ENCODE assay signal across 1 cellular context in the genomic region with DNA sequence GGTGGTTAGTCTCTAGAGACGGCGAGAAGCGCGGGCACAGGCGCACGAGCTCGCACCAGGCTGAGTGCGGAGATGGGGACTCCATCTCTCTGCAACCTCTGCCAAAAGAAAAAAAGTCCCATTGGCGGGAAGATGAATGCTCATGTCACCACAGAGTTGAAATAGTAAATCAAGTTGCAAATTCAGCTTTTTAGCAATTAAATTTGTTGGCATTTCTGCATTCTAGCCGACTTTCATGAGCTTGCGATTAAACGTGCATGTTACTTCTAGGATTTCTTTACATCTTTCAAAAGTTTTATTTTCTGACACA.
TF ChIP-seq lines count a peak whose summit lies in the region.

No MANE protein-coding gene starts in this region.

TF ChIP-seq in HepG2, 621 proteins besides CTCF, POLR2A, EP300 and RAD21:
- 0 out of 2 replicates have a peak, but pooled peaks have one; percentile 8 for TF ChIP-seq ZFP1 (CRISPR knock-in tag; IDR thresholded peaks at IDR 0.05)
- TF ChIP-seq ZNF704 (CRISPR knock-in tag; IDR thresholded peaks at IDR 0.05; ENCODE audit: borderline replicate concordance): 0 out of 2 replicates have a peak, but pooled peaks have one; percentile 6
- no peak for TF ChIP-seq ZKSCAN8 (CRISPR knock-in tag; IDR thresholded peaks at IDR 0.05; ENCODE audit: borderline replicate concordance)
- TF ChIP-seq, protein P1, sequence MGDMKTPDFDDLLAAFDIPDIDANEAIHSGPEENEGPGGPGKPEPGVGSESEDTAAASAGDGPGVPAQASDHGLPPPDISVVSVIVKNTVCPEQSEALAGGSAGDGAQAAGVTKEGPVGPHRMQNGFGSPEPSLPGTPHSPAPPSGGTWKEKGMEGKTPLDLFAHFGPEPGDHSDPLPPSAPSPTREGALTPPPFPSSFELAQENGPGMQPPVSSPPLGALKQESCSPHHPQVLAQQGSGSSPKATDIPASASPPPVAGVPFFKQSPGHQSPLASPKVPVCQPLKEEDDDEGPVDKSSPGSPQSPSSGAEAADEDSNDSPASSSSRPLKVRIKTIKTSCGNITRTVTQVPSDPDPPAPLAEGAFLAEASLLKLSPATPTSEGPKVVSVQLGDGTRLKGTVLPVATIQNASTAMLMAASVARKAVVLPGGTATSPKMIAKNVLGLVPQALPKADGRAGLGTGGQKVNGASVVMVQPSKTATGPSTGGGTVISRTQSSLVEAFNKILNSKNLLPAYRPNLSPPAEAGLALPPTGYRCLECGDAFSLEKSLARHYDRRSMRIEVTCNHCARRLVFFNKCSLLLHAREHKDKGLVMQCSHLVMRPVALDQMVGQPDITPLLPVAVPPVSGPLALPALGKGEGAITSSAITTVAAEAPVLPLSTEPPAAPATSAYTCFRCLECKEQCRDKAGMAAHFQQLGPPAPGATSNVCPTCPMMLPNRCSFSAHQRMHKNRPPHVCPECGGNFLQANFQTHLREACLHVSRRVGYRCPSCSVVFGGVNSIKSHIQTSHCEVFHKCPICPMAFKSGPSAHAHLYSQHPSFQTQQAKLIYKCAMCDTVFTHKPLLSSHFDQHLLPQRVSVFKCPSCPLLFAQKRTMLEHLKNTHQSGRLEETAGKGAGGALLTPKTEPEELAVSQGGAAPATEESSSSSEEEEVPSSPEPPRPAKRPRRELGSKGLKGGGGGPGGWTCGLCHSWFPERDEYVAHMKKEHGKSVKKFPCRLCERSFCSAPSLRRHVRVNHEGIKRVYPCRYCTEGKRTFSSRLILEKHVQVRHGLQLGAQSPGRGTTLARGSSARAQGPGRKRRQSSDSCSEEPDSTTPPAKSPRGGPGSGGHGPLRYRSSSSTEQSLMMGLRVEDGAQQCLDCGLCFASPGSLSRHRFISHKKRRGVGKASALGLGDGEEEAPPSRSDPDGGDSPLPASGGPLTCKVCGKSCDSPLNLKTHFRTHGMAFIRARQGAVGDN (CRISPR knock-in tag; IDR thresholded peaks at IDR 0.05): peak; percentile 54
- TF ChIP-seq AGO1 (IDR thresholded peaks at IDR 0.05; ENCODE audit: low read depth, low read length, poor library complexity, severe bottlenecking): peak; percentile 17
- TF ChIP-seq RFXAP (CRISPR knock-in tag; IDR thresholded peaks at IDR 0.05; ENCODE audit: borderline replicate concordance): no peak
- no peak for TF ChIP-seq ZNF605 (CRISPR knock-in tag; IDR thresholded peaks at IDR 0.05)
- TF ChIP-seq ZNF530 (CRISPR knock-in tag; IDR thresholded peaks at IDR 0.05; ENCODE audit: low read depth): no peak
- peak; percentile 82 for TF ChIP-seq ZNF7 (CRISPR knock-in tag; IDR thresholded peaks at IDR 0.05)
- peak; percentile 0 for TF ChIP-seq ASH2L (IDR thresholded peaks at IDR 0.05; ENCODE audit: insufficient read length, low read depth, low read length)
- TF ChIP-seq, protein P2, sequence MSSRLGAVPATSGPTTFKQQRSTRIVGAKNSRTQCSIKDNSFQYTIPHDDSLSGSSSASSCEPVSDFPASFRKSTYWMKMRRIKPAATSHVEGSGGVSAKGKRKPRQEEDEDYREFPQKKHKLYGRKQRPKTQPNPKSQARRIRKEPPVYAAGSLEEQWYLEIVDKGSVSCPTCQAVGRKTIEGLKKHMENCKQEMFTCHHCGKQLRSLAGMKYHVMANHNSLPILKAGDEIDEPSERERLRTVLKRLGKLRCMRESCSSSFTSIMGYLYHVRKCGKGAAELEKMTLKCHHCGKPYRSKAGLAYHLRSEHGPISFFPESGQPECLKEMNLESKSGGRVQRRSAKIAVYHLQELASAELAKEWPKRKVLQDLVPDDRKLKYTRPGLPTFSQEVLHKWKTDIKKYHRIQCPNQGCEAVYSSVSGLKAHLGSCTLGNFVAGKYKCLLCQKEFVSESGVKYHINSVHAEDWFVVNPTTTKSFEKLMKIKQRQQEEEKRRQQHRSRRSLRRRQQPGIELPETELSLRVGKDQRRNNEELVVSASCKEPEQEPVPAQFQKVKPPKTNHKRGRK (CRISPR knock-in tag; IDR thresholded peaks at IDR 0.05): no peak
- no peak for TF ChIP-seq ZMAT3 (CRISPR knock-in tag; conservative IDR thresholded peaks at IDR 0.05)
- TF ChIP-seq SUZ12 (IDR thresholded peaks at IDR 0.05; ENCODE audit: low read depth, low read length): no peak
- no peak for TF ChIP-seq FOSL2 (CRISPR knock-in tag; IDR thresholded peaks at IDR 0.05)
- TF ChIP-seq, protein P3, sequence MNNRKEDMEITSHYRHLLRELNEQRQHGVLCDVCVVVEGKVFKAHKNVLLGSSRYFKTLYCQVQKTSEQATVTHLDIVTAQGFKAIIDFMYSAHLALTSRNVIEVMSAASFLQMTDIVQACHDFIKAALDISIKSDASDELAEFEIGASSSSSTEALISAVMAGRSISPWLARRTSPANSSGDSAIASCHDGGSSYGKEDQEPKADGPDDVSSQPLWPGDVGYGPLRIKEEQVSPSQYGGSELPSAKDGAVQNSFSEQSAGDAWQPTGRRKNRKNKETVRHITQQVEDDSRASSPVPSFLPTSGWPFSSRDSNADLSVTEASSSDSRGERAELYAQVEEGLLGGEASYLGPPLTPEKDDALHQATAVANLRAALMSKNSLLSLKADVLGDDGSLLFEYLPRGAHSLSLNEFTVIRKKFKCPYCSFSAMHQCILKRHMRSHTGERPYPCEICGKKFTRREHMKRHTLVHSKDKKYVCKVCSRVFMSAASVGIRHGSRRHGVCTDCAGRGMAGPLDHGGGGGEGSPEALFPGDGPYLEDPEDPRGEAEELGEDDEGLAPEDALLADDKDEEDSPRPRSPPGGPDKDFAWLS (CRISPR knock-in tag; IDR thresholded peaks at IDR 0.05; ENCODE audit: borderline replicate concordance): no peak
- TF ChIP-seq MATR3 (CRISPR knock-in tag; IDR thresholded peaks at IDR 0.05): no peak
